Comparison of ENCODE assay signal across 11 cellular contexts in genomic region chr6:153553627-153554026, GRCh38.
DNase-seq lines count a peak whose midpoint lies in the region; ATAC-seq and TF ChIP-seq lines count a peak whose summit lies in the region.
"Had no signal": no experiment of that assay in that cellular context is flagged by ENCODE, and none has a peak within 500 bp of the region (broad histone marks: within the 10 kb centered on the region; RNA-seq: fewer than 3 reads in every experiment).

No MANE protein-coding gene starts in this region.

- TF ChIP-seq CTCF in GM10266 (IDR thresholded peaks at IDR 0.05; ENCODE audit: control insufficient read depth, insufficient read depth, low read depth, missing control alignments) (peak; percentile 21), astrocyte of the cerebellum (IDR thresholded peaks at IDR 0.05; ENCODE audit: low read depth, low read length, missing control alignments) (peak; percentile 66), nephron progenitor cell (IDR thresholded peaks at IDR 0.05) (peak; percentile 41)

- H3K9me3 Mint-ChIP-seq in nephron progenitor cell: no peaks in the 10 kb centered on the region
- H3K9me3 Mint-ChIP-seq: activated CD4-positive, alpha-beta T cell treated with anti-CD3 and anti-CD28 coated beads, Interleukin-2, amount 10 ng/mL, durations not matched to agents 24 days and 14 days had no signal

- no peaks in the 10 kb centered on the region for H3K4me1 Mint-ChIP-seq in nephron progenitor cell
- H3K4me1 Mint-ChIP-seq: activated CD4-positive, alpha-beta T cell treated with anti-CD3 and anti-CD28 coated beads, Interleukin-2, amount 10 ng/mL, durations not matched to agents 24 days and 14 days had no signal

- no peak overlapping the region for H3K27ac Mint-ChIP-seq in nephron progenitor cell
- H3K27ac Mint-ChIP-seq: activated CD4-positive, alpha-beta T cell treated with anti-CD3 and anti-CD28 coated beads, Interleukin-2, amount 10 ng/mL, durations not matched to agents 24 days and 14 days had no signal

- H3K36me3 Mint-ChIP-seq in nephron progenitor cell (ENCODE audit: low read depth): no peaks in the 10 kb centered on the region

- no peak overlapping the region for H3K4me3 ChIP-seq in astrocyte of the cerebellum (ENCODE audit: low read depth, low read length)
- H3K4me3 ChIP-seq: thoracic aorta had no signal

- DNase-seq in GM10266 (ENCODE audit: extremely low spot score) (no peak), HT1080 (ENCODE audit: low read depth) (peak; percentile 10), astrocyte of the cerebellum (ENCODE audit: low read depth) (peak; percentile 3), nephron progenitor cell (peak; percentile 9), GOT3 (lab: John Stamatoyannopoulos, UW) (no peak)
- DNase-seq: activated CD4-positive, alpha-beta T cell treated with anti-CD3 and anti-CD28 coated beads, Interleukin-2, amount 10 ng/mL, durations not matched to agents 24 days and 14 days; central memory CD4-positive, alpha-beta T cell; NCI-H187 treated with DMSO at 0.1 percent for 48 hours had no signal

- in situ Hi-C loops in astrocyte of the cerebellum (cut with HindIII; ENCODE audit: low sequenced_read_pairs): no loop called here

- H3K4me3 Mint-ChIP-seq in nephron progenitor cell: no peak overlapping the region
- H3K4me3 Mint-ChIP-seq: activated CD4-positive, alpha-beta T cell treated with anti-CD3 and anti-CD28 coated beads, Interleukin-2, amount 10 ng/mL, durations not matched to agents 24 days and 14 days had no signal

- ATAC-seq in HG02763 (IDR thresholded peaks at IDR 0.05; ENCODE audit: unreplicated experiment): no peak
- ATAC-seq in GM19395 (IDR thresholded peaks at IDR 0.05; ENCODE audit: unreplicated experiment): no peak

- H3K27me3 Mint-ChIP-seq in nephron progenitor cell (ENCODE audit: low read depth, poor library complexity): no peaks in the 10 kb centered on the region
- H3K27me3 Mint-ChIP-seq: activated CD4-positive, alpha-beta T cell treated with anti-CD3 and anti-CD28 coated beads, Interleukin-2, amount 10 ng/mL, durations not matched to agents 24 days and 14 days had no signal

Comparison
In these comparisons a context has a peak if more than half of its experiments do, and no peak if none do; other contexts are left out.
1. DNase-seq: peak in HT1080 (single experiment), astrocyte of the cerebellum (single experiment) and nephron progenitor cell (single experiment); none in GM10266 (single experiment) and GOT3 (single experiment).
2. Peak in every context shown above with its lines, with median percentiles within 50 percentile points of each other: CTCF ChIP-seq.